ENCODE assay signal across 28 cellular contexts in the genomic region with DNA sequence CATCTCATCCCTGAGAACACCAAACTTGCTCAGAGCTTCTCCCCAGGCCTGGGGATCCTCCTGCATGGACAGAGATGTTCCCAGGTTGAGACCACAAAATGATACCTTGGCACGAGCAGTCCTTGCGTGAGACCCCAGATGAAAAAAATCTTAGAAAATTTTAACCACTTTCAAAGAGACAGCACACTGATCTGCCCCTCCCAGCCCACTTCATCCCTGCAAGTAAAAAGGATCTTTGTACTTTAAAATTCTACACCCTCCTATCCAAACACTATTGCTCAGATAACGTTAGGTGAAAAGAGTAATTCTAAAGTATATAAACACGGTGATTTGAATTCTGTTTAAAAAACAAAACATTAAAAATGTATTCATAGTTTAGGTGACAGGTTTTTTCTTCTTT.
"Had no signal": no experiment of that assay in that cellular context is flagged by ENCODE, and none has a peak within 500 bp of the region (broad histone marks: within the 10 kb centered on the region; RNA-seq: fewer than 3 reads in every experiment).

No MANE protein-coding gene starts in this region.

- H3K27me3 ChIP-seq: colonic mucosa, dorsolateral prefrontal cortex, esophagus muscularis mucosa, esophagus squamous epithelium, foreskin keratinocyte, gastrocnemius medialis, gastroesophageal sphincter, heart left ventricle, heart right ventricle had no signal

- ATAC-seq: effector memory CD8-positive, alpha-beta T cell; esophagus mucosa; foreskin keratinocyte; gastrocnemius medialis; gastroesophageal sphincter; heart left ventricle; heart right ventricle had no signal

- H3K9me3 ChIP-seq: colonic mucosa, esophagus muscularis mucosa, esophagus squamous epithelium, gastrocnemius medialis, gastroesophageal sphincter had no signal

- H3K36me3 ChIP-seq: colonic mucosa, gastrocnemius medialis had no signal

- H3K27ac ChIP-seq: colonic mucosa, coronary artery, dorsolateral prefrontal cortex, epithelial cell of prostate, esophagus muscularis mucosa, foreskin keratinocyte, gastrocnemius medialis, gastroesophageal sphincter, heart left ventricle, heart right ventricle had no signal

- H3K4me3 ChIP-seq: colonic mucosa, coronary artery, dorsolateral prefrontal cortex, esophagus muscularis mucosa, esophagus squamous epithelium, gastrocnemius medialis, gastroesophageal sphincter, heart left ventricle, heart right ventricle had no signal

- H3K27ac Mint-ChIP-seq: effector memory CD8-positive, alpha-beta T cell; endodermal cell had no signal

- H3K4me1 ChIP-seq: colonic mucosa had no signal

- FAIRE-seq: colon, endometrium, endothelial cell of umbilical vein, frontal cortex had no signal

- H3K9me3 Mint-ChIP-seq: dendritic cell treated with granulocyte-macrophage colony-stimulating factor and Interleukin-4, amounts not matched to agents 40 ng/mL and 50 ng/mL, for 4 days; effector memory CD8-positive, alpha-beta T cell had no signal

- DNase-seq: colonic mucosa; cortex of kidney; dermis blood vessel endothelial cell; dorsolateral prefrontal cortex; effector CD4-positive, alpha-beta T cell; effector CD8-positive, alpha-beta T cell; effector memory CD4-positive, alpha-beta T cell; effector memory CD8-positive, alpha-beta T cell; endodermal cell; erythroblast; esophagus squamous epithelium; foreskin fibroblast; foreskin keratinocyte; foreskin melanocyte; gastrocnemius medialis; glutamatergic neuron; heart left ventricle; heart right ventricle had no signal

- H3K4me3 Mint-ChIP-seq: dendritic cell treated with granulocyte-macrophage colony-stimulating factor and Interleukin-4, amounts not matched to agents 40 ng/mL and 50 ng/mL, for 4 days; effector memory CD8-positive, alpha-beta T cell; endodermal cell had no signal
